17 cellular contexts compared by ENCODE assay signal in the genomic region with DNA sequence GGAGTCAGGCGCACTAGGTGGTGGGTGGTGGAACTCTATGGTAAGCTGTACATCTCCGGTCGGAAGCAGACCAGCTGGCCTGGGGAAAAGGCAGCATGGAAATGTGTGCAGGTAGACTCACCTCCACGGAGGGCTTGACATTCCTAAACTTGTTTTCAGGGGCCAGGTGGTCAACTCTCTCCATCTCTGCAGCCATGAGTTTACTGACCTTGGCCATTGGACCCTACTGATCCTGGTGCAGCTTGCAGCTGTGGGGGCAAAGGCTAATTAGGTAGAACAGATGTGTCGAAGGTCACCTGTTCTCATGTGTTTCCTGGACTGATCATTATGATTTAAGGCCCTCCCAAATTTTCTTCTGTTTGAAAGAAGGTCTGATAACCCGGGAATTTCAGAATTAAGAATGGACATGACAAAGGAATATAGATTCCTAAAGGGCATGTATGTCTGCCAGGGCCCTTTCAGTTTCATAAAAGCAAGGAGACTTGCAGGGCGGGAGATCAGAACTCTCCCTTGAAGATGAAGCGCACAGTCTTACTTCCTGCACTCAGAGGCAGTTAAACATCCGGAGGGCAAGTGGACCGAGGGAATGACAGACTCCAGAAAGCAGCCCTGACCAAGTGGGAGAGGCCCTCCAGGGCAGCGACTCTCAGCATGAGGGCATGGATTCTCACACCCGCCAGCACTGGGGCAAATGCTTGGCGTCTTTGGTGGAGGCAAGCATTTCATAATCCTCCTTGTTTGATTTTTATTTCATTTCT. TPM values are rescaled to one million over a fixed set of nuclear protein-coding genes. Genes with fewer than 3 reads are reported as not detected.
DNase-seq lines count a peak whose midpoint lies in the region; ATAC-seq lines count a peak whose summit lies in the region.
"Had no signal": no experiment of that assay in that cellular context is flagged by ENCODE, and none has a peak within 500 bp of the region (broad histone marks: within the 10 kb centered on the region; RNA-seq: fewer than 3 reads in every experiment).

No MANE protein-coding gene starts in this region.

- peak overlapping the region; percentile 43 for H3K27ac ChIP-seq in CD4-positive, CD25-positive, alpha-beta regulatory T cell (ENCODE audit: insufficient read depth, low read length, poor library complexity, severe bottlenecking)
- peak overlapping the region; percentile 23 for H3K27ac ChIP-seq in mesodermal cell (ENCODE audit: low read depth, low read length, severe bottlenecking)
- no peak overlapping the region for H3K27ac ChIP-seq in right cardiac atrium (ENCODE audit: low read length)
- H3K27ac ChIP-seq: 22Rv1, ascending aorta, testis had no signal

- H3K4me1 Mint-ChIP-seq in CD4-positive, CD25-positive, alpha-beta regulatory T cell = peaks cover 11 to 50% (median 37%) of the 10 kb centered on the region in 4 donors
- peaks cover 28% of the 10 kb centered on the region for H3K4me1 Mint-ChIP-seq in activated T-helper 17 cell treated with anti-CD3 and anti-CD28 coated beads, Interleukin-2, amount 50 U/mL, for 72 hours
- H3K4me1 Mint-ChIP-seq in natural killer cell treated with Interleukin-12 subunit alpha and Interleukin-12 subunit beta and Interleukin-15 and Interleukin-18, amount 100 ng/mL, for 72 hours (ENCODE audit: low read depth in 2 of 2) = no peaks in the 10 kb centered on the region
- H3K4me1 Mint-ChIP-seq: B cell had no signal

- 89 to 95% methylated on average over 11 to 12 of the region's 13 CpGs for WGBS in mesodermal cell (ENCODE audit: insufficient coverage in 2 of 2), 2 experiments
- 84% methylated on average over 13 of the region's 13 CpGs for WGBS in right cardiac atrium

- H3K4me3 Mint-ChIP-seq in CD4-positive, CD25-positive, alpha-beta regulatory T cell = peak overlapping the region; percentile 3 to 72 (median 49)
- H3K4me3 Mint-ChIP-seq in activated T-helper 17 cell treated with anti-CD3 and anti-CD28 coated beads, Interleukin-2, amount 50 U/mL, for 72 hours = peak overlapping the region; percentile 68
- no peak overlapping the region for H3K4me3 Mint-ChIP-seq in natural killer cell treated with Interleukin-12 subunit alpha and Interleukin-12 subunit beta and Interleukin-15 and Interleukin-18, amount 100 ng/mL, for 72 hours
- H3K4me3 Mint-ChIP-seq: B cell, nephron had no signal

- no peaks in the 10 kb centered on the region for H3K9me3 ChIP-seq in CD4-positive, CD25-positive, alpha-beta regulatory T cell (ENCODE audit: control insufficient read depth in 2 of 2, low read length in 2 of 2)
- H3K9me3 ChIP-seq in mesodermal cell (ENCODE audit: control insufficient read depth, low read length) (no peaks in the 10 kb centered on the region), right cardiac atrium (ENCODE audit: control insufficient read depth, low read length) (no peaks in the 10 kb centered on the region)
- H3K9me3 ChIP-seq: ascending aorta, testis had no signal

- no peaks in the 10 kb centered on the region for H3K27me3 Mint-ChIP-seq in CD4-positive, CD25-positive, alpha-beta regulatory T cell
- no peaks in the 10 kb centered on the region for H3K27me3 Mint-ChIP-seq in activated T-helper 17 cell treated with anti-CD3 and anti-CD28 coated beads, Interleukin-2, amount 50 U/mL, for 72 hours
- peaks cover 0 to 4% of the 10 kb centered on the region in 2 donors for H3K27me3 Mint-ChIP-seq in natural killer cell treated with Interleukin-12 subunit alpha and Interleukin-12 subunit beta and Interleukin-15 and Interleukin-18, amount 100 ng/mL, for 72 hours
- H3K27me3 Mint-ChIP-seq: B cell had no signal

- H3K27me3 ChIP-seq in CD4-positive, CD25-positive, alpha-beta regulatory T cell (ENCODE audit: control insufficient read depth, insufficient read depth, low read length) = no peaks in the 10 kb centered on the region
- no peaks in the 10 kb centered on the region for H3K27me3 ChIP-seq in right cardiac atrium (ENCODE audit: control insufficient read depth, insufficient read depth)
- H3K27me3 ChIP-seq: ascending aorta, testis had no signal

- peak overlapping the region; percentile 28 for H3K4me3 ChIP-seq in CD4-positive, CD25-positive, alpha-beta regulatory T cell (ENCODE audit: low read depth, low read length)
- no peak overlapping the region for H3K4me3 ChIP-seq in mesodermal cell (ENCODE audit: extremely low read depth, insufficient read depth, low read length, poor library complexity, severe bottlenecking)
- H3K4me3 ChIP-seq in right cardiac atrium (ENCODE audit: low read length) = no peak overlapping the region
- H3K4me3 ChIP-seq: ascending aorta, testis had no signal

- peaks cover 0 to 2% (median 0%) of the 10 kb centered on the region in 7 donors for H3K9me3 Mint-ChIP-seq in CD4-positive, CD25-positive, alpha-beta regulatory T cell
- H3K9me3 Mint-ChIP-seq in activated T-helper 17 cell treated with anti-CD3 and anti-CD28 coated beads, Interleukin-2, amount 50 U/mL, for 72 hours = no peaks in the 10 kb centered on the region
- H3K9me3 Mint-ChIP-seq in natural killer cell treated with Interleukin-12 subunit alpha and Interleukin-12 subunit beta and Interleukin-15 and Interleukin-18, amount 100 ng/mL, for 72 hours = no peaks in the 10 kb centered on the region

- H3K36me3 Mint-ChIP-seq in CD4-positive, CD25-positive, alpha-beta regulatory T cell = no peaks in the 10 kb centered on the region
- H3K36me3 Mint-ChIP-seq in activated T-helper 17 cell treated with anti-CD3 and anti-CD28 coated beads, Interleukin-2, amount 50 U/mL, for 72 hours (ENCODE audit: low read depth) = no peaks in the 10 kb centered on the region
- H3K36me3 Mint-ChIP-seq in natural killer cell treated with Interleukin-12 subunit alpha and Interleukin-12 subunit beta and Interleukin-15 and Interleukin-18, amount 100 ng/mL, for 72 hours = no peaks in the 10 kb centered on the region

- DNase-seq in activated CD4-positive, CD25-positive, alpha-beta regulatory T cell treated with anti-CD3 and anti-CD28 coated beads, Interleukin-2, amount 50 U/mL, for 72 hours = no peak
- peak in 2 of 3 donors; percentile 21 to 67 for DNase-seq in CD4-positive, CD25-positive, alpha-beta regulatory T cell
- no peak for DNase-seq in natural killer cell treated with Interleukin-12 subunit alpha and Interleukin-12 subunit beta and Interleukin-15 and Interleukin-18, amount 100 ng/mL, for 72 hours (ENCODE audit: low spot score)
- DNase-seq in GM03348 (ENCODE audit: low spot score) = no peak
- DNase-seq in right cardiac atrium = no peak
- DNase-seq: Kasumi-1, NCI-H2171, NCI-H774, retina, testis had no signal

- no peaks in the 10 kb centered on the region for H3K36me3 ChIP-seq in CD4-positive, CD25-positive, alpha-beta regulatory T cell (ENCODE audit: control insufficient read depth, insufficient read depth, low read length)
- no peaks in the 10 kb centered on the region for H3K36me3 ChIP-seq in mesodermal cell (ENCODE audit: control insufficient read depth, insufficient read depth, low read length)
- H3K36me3 ChIP-seq: ascending aorta had no signal

- peaks cover 25% of the 10 kb centered on the region for H3K4me1 ChIP-seq in CD4-positive, CD25-positive, alpha-beta regulatory T cell (ENCODE audit: control insufficient read depth, insufficient read depth, low read length, poor library complexity, severe bottlenecking)
- peaks cover 4% of the 10 kb centered on the region for H3K4me1 ChIP-seq in mesodermal cell (ENCODE audit: control insufficient read depth, insufficient read depth, low read length, poor library complexity, severe bottlenecking)
- peaks cover 3% of the 10 kb centered on the region for H3K4me1 ChIP-seq in right cardiac atrium (ENCODE audit: control insufficient read depth, insufficient read depth, low read length)
- H3K4me1 ChIP-seq: ascending aorta, testis had no signal

- H3K27ac Mint-ChIP-seq in CD4-positive, CD25-positive, alpha-beta regulatory T cell = peak overlapping the region; percentile 78 to 94 (median 83)
- peak overlapping the region; percentile 52 for H3K27ac Mint-ChIP-seq in activated T-helper 17 cell treated with anti-CD3 and anti-CD28 coated beads, Interleukin-2, amount 50 U/mL, for 72 hours
- H3K27ac Mint-ChIP-seq in natural killer cell treated with Interleukin-12 subunit alpha and Interleukin-12 subunit beta and Interleukin-15 and Interleukin-18, amount 100 ng/mL, for 72 hours = no peak overlapping the region
- H3K27ac Mint-ChIP-seq: B cell, nephron had no signal

- intact Hi-C loops in right cardiac atrium (cut with DNase I) = loop anchor here in 1 of 4 donors (5.0 kb wide), 2 partner anchors 38 to 158 kb away; no protein-coding TSS in a partner anchor

- ATAC-seq in activated CD4-positive, CD25-positive, alpha-beta regulatory T cell treated with anti-CD3 and anti-CD28 coated beads, Interleukin-2, amount 50 U/mL, for 24 hours = peak; percentile 19 to 41
- peak; percentile 54 to 57 for ATAC-seq in CD4-positive, CD25-positive, alpha-beta regulatory T cell (ENCODE audit: low read depth in 2 of 2)
- ATAC-seq in activated T-helper 17 cell treated with anti-CD3 and anti-CD28 coated beads, Interleukin-2, amount 50 U/mL, for 72 hours (replicated peaks) = peak; percentile 42
- ATAC-seq in natural killer cell treated with Interleukin-12 subunit alpha and Interleukin-12 subunit beta and Interleukin-15 and Interleukin-18, amount 100 ng/mL, for 72 hours = no peak
- ATAC-seq in right cardiac atrium = no peak

RNA-seq across cellular contexts. Expression of gene CMTM7, which starts 56.1 kb away (rescaled TPM):
- total RNA-seq in CD4-positive, CD25-positive, alpha-beta regulatory T cell = 77.3 TPM
- polyA plus RNA-seq in CD4-positive, CD25-positive, alpha-beta regulatory T cell = 100 to 1,000 TPM; 141 to 231 (median 171) TPM
- total RNA-seq in activated T-helper 17 cell treated with anti-CD3 and anti-CD28 coated beads, Interleukin-2, amount 50 U/mL, for 72 hours = 10 to 100 TPM; 26.9 to 51.1 TPM
- 35.5 TPM for polyA plus RNA-seq in mesodermal cell (2013, experiment 1 of 2)
- 32.5 TPM for polyA plus RNA-seq in mesodermal cell (2013, experiment 2 of 2)
- 10 to 100 TPM; 17.5 to 34.5 TPM for total RNA-seq in natural killer cell treated with Interleukin-12 subunit alpha and Interleukin-12 subunit beta and Interleukin-15 and Interleukin-18, amount 100 ng/mL, for 72 hours
- total RNA-seq in right cardiac atrium = 1 to 10 TPM; 5.7 to 8.4 (median 6.7) TPM
- 4.8 TPM for polyA plus RNA-seq in right cardiac atrium

Comparison
In these comparisons a context has a peak if more than half of its experiments do, and no peak if none do; other contexts are left out.
1. ATAC-seq: peak in activated CD4-positive, CD25-positive, alpha-beta regulatory T cell treated with anti-CD3 and anti-CD28 coated beads, Interleukin-2, amount 50 U/mL, for 24 hours (2 of 2), CD4-positive, CD25-positive, alpha-beta regulatory T cell (2 of 2) and activated T-helper 17 cell treated with anti-CD3 and anti-CD28 coated beads, Interleukin-2, amount 50 U/mL, for 72 hours (single experiment); none in natural killer cell treated with Interleukin-12 subunit alpha and Interleukin-12 subunit beta and Interleukin-15 and Interleukin-18, amount 100 ng/mL, for 72 hours (0 of 2) and right cardiac atrium (0 of 2).
2. DNase-seq: peak in CD4-positive, CD25-positive, alpha-beta regulatory T cell (2 of 3); none in activated CD4-positive, CD25-positive, alpha-beta regulatory T cell treated with anti-CD3 and anti-CD28 coated beads, Interleukin-2, amount 50 U/mL, for 72 hours (single experiment), natural killer cell treated with Interleukin-12 subunit alpha and Interleukin-12 subunit beta and Interleukin-15 and Interleukin-18, amount 100 ng/mL, for 72 hours (single experiment), GM03348 (single experiment) and right cardiac atrium (0 of 3).
3. H3K27ac Mint-ChIP-seq: peak in CD4-positive, CD25-positive, alpha-beta regulatory T cell (3 of 3) and activated T-helper 17 cell treated with anti-CD3 and anti-CD28 coated beads, Interleukin-2, amount 50 U/mL, for 72 hours (single experiment); none in natural killer cell treated with Interleukin-12 subunit alpha and Interleukin-12 subunit beta and Interleukin-15 and Interleukin-18, amount 100 ng/mL, for 72 hours (0 of 2).